In the genomic region with DNA sequence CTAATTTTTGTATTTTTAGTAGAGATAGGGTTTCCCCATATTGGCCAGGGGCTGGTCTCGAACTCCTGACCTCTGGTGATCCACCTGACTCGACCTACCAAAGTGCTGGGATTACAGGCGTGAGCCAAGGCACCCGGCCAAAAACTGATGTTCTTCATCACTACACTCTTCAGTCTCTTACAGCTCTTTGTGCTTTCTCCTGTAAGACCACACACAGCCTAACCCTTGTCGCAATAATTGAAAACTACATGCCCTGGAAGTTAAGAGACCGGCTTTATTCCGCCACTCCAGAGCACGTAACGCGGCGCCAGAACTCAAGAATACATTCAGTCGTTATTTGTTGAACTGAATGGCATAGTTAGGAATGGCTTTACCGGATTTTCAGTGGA, we compare ENCODE assay signal across 8 cellular contexts. TPM values are rescaled to one million over a fixed set of nuclear protein-coding genes. Genes with fewer than 3 reads are reported as not detected.
DNase-seq lines count a peak whose midpoint lies in the region; ATAC-seq and TF ChIP-seq lines count a peak whose summit lies in the region.

No MANE protein-coding gene starts in this region.

- H3K9me3 Mint-ChIP-seq in CD14-positive monocyte (no peaks in the 10 kb centered on the region), nephron progenitor cell (no peaks in the 10 kb centered on the region)
- no peaks in the 10 kb centered on the region for H3K9me3 Mint-ChIP-seq in effector memory CD8-positive, alpha-beta T cell

- H3K27ac Mint-ChIP-seq in CD14-positive monocyte (peak overlapping the region in 5 of 7 donors; percentile 89 to 97 (median 94)), nephron progenitor cell (peak overlapping the region; percentile 96)
- peak overlapping the region; percentile 93 to 95 for H3K27ac Mint-ChIP-seq in effector memory CD8-positive, alpha-beta T cell

- H3K4me1 Mint-ChIP-seq in CD14-positive monocyte = peaks cover 26% of the 10 kb centered on the region
- peaks cover 20 to 25% of the 10 kb centered on the region in 2 donors for H3K4me1 Mint-ChIP-seq in effector memory CD8-positive, alpha-beta T cell (ENCODE audit: low read depth in 2 of 2)
- peaks cover 31% of the 10 kb centered on the region for H3K4me1 Mint-ChIP-seq in nephron progenitor cell

- peak overlapping the region; percentile 97 for H3K4me3 ChIP-seq in NB4 (ENCODE audit: low read depth, low read length)

- H3K4me3 Mint-ChIP-seq in CD14-positive monocyte (peak overlapping the region; percentile 98 to 100), nephron progenitor cell (peak overlapping the region; percentile 98)
- H3K4me3 Mint-ChIP-seq in effector memory CD8-positive, alpha-beta T cell = peak overlapping the region; percentile 89 to 92

- TF ChIP-seq POLR2A in NB4 (IDR thresholded peaks at IDR 0.05; ENCODE audit: extremely low read depth, insufficient read length) = no peak

- ATAC-seq in effector memory CD8-positive, alpha-beta T cell (replicated peaks) = peak; percentile 6

- TF ChIP-seq CTCF in CD14-positive monocyte (IDR thresholded peaks at IDR 0.05) (no peak), NB4 (IDR thresholded peaks at IDR 0.05; ENCODE audit: low read depth, low read length) (no peak), nephron progenitor cell (IDR thresholded peaks at IDR 0.05) (no peak)

- H3K27me3 Mint-ChIP-seq in CD14-positive monocyte (ENCODE audit: low read depth in 3 of 3) (peaks cover 0 to 2% (median 0%) of the 10 kb centered on the region in 3 donors), nephron progenitor cell (ENCODE audit: low read depth, poor library complexity) (peaks cover 5% of the 10 kb centered on the region)
- no peaks in the 10 kb centered on the region for H3K27me3 Mint-ChIP-seq in effector memory CD8-positive, alpha-beta T cell

- peaks cover 29 to 31% of the 10 kb centered on the region in 2 donors for H3K36me3 Mint-ChIP-seq in CD14-positive monocyte
- peaks cover 14% of the 10 kb centered on the region for H3K36me3 Mint-ChIP-seq in effector memory CD8-positive, alpha-beta T cell (ENCODE audit: insufficient read depth)
- peaks cover 23% of the 10 kb centered on the region for H3K36me3 Mint-ChIP-seq in nephron progenitor cell (ENCODE audit: low read depth)

- intact Hi-C loops in CD14-positive monocyte (cut with micrococcal nuclease) = loop anchor here (10.0 kb wide), 2 partner anchors 146 to 216 kb away; no protein-coding TSS in a partner anchor
- intact Hi-C loops in head of caudate nucleus (cut with DNase I) = loop anchor here (5.0 to 10.0 kb wide), 2 partner anchors 93 to 216 kb away; no protein-coding TSS in a partner anchor

- DNase-seq in CD14-positive monocyte (ENCODE audit: low spot score) (no peak), NB4 (ENCODE audit: low read depth) (peak; percentile 43), nephron progenitor cell (no peak), head of caudate nucleus (no peak), NCI-H226 (no peak), HPDE6-E6E7 (ENCODE audit: extremely low spot score) (no peak)
- DNase-seq in effector memory CD8-positive, alpha-beta T cell = no peak
- DNase-seq in stimulated activated CD4-positive, alpha-beta T cell treated with anti-CD3 and anti-CD28 coated beads, Interleukin-2, amount 100 ng/mL, for 48 hours = no peak

RNA-seq across cellular contexts. Expression of gene GPATCH4, which starts 0.6 kb away (rescaled TPM):
- 1 to 10 TPM; 2.6 to 5.3 TPM for polyA plus RNA-seq in CD14-positive monocyte

RNA-seq across cellular contexts. Expression of gene NAXE, which starts 9.2 kb away (rescaled TPM):
- 10 to 100 TPM; 54.9 to 81.7 TPM for polyA plus RNA-seq in CD14-positive monocyte

RNA-seq across cellular contexts. Expression of gene HAPLN2, which starts 18.5 kb away (rescaled TPM):
- not detected for polyA plus RNA-seq in CD14-positive monocyte

RNA-seq across cellular contexts. Expression of gene TTC24, which starts 21.2 kb away (rescaled TPM):
- under 1 TPM in 1 of 2 donors, not detected in 1; 0.14 TPM for polyA plus RNA-seq in CD14-positive monocyte

RNA-seq across cellular contexts. Expression of gene IQGAP3, which starts 28.4 kb away (rescaled TPM):
- polyA plus RNA-seq in CD14-positive monocyte = under 1 TPM in 1 of 2 donors, not detected in 1; 0.03 TPM
